In the genomic region with DNA sequence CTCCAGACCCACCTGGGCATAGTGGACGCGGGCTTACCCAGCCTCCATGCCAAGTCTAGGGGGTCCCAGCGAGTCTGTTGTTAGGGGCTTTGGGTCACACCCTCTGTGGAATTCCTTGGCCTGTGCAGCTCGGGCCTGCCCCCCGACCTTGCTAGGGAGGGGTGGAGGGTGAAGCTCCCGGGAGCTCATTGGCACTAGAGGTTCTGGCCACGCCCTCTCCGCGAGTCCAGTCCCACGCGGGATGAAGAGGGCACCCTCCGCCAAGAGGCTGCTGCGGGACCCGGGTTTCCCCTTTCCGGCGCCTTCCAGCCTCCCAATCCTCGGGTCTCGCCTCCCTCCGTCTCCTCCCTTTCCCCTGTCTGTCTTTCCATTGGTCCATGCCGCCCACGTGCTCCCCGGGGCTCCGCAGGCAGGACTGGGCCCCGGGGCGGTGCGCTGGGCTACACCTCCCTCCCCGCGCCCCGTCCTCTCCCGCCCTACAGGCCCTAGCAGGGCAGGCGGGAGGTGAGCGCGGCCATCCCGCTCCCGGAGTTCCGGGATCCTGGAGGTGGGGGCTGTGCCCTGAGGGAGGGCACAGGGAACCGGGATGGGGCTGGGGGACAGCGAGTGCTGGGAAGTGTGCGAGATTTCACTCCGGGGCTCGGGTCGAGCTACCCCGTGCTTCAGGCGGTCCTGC, we compare ENCODE assay signal across 8 cellular contexts. TPM values are rescaled to one million over a fixed set of nuclear protein-coding genes. Genes with fewer than 3 reads are reported as not detected.
DNase-seq lines count a peak whose midpoint lies in the region; ATAC-seq and TF ChIP-seq lines count a peak whose summit lies in the region.

No MANE protein-coding gene starts in this region.

- H3K4me1 ChIP-seq in ascending aorta (peaks cover 9 to 22% of the 10 kb centered on the region in 2 donors), right cardiac atrium (ENCODE audit: control insufficient read depth, insufficient read depth, low read length) (peaks cover 4% of the 10 kb centered on the region), vagina (peaks cover 56% of the 10 kb centered on the region)

- H3K9me3 Mint-ChIP-seq in T-helper 2 cell treated with Interferon-gamma antibody and Interleukin-4, amounts not matched to agents 5 μg/mL and 100 μg/mL, for 36 hours: no peaks in the 10 kb centered on the region

- TF ChIP-seq POLR2A in GM15510 (IDR thresholded peaks at IDR 0.05; ENCODE audit: borderline replicate concordance, extremely low read depth, insufficient read length) (peak; percentile 58), vagina (IDR thresholded peaks at IDR 0.05) (peak in 1 of 2 donors; percentile 62)

- H3K27me3 ChIP-seq in ascending aorta: no peaks in the 10 kb centered on the region
- H3K27me3 ChIP-seq in right cardiac atrium (ENCODE audit: control insufficient read depth, insufficient read depth): no peaks in the 10 kb centered on the region
- H3K27me3 ChIP-seq in vagina: no peaks in the 10 kb centered on the region

- intact Hi-C loops in ascending aorta (cut with DNase I): loop anchor here (1.0 to 5.0 kb wide), 4 partner anchors 16 to 286 kb away; partner anchors contain the start of genes ENTREP3, FDPS and MSTO1
- intact Hi-C loops in right cardiac atrium (cut with DNase I): loop anchor here (5.0 to 10.0 kb wide), 4 partner anchors 47 to 181 kb away; partner anchors contain the start of genes HCN3 (in 4 of the 4) and ENTREP3 (in 1 of the 4)
- intact Hi-C loops in vagina (cut with DNase I): loop anchor here (5.0 kb wide), 3 partner anchors 47 to 238 kb away; partner anchors contain the start of genes ASH1L and HCN3

- H3K36me3 Mint-ChIP-seq in T-helper 2 cell treated with Interferon-gamma antibody and Interleukin-4, amounts not matched to agents 5 μg/mL and 100 μg/mL, for 36 hours (ENCODE audit: low read depth): peaks cover 13% of the 10 kb centered on the region

- peak overlapping the region; percentile 74 to 89 for H3K4me3 ChIP-seq in ascending aorta
- peak overlapping the region; percentile 72 for H3K4me3 ChIP-seq in right cardiac atrium (ENCODE audit: low read length)
- H3K4me3 ChIP-seq in vagina: peak overlapping the region; percentile 71 to 94

- DNase-seq in NCI-H187 treated with DMSO at 0.1 percent for 48 hours (lab: John Stamatoyannopoulos, UW) (peak; percentile 94), ascending aorta (ENCODE audit: low spot score in 2 of 2) (peak; percentile 88 to 97), right cardiac atrium (peak; percentile 97 to 98 (median 98)), putamen (ENCODE audit: low spot score) (peak; percentile 94), vagina (ENCODE audit: extremely low spot score in 2 of 2) (peak in 1 of 2 donors; percentile 99)
- DNase-seq in T-helper 2 cell treated with Interferon-gamma antibody and Interleukin-4, amounts not matched to agents 5 μg/mL and 100 μg/mL, for 36 hours (ENCODE audit: low spot score): peak; percentile 95

- ATAC-seq in HG02938 (IDR thresholded peaks at IDR 0.05; ENCODE audit: unreplicated experiment) (peak; percentile 43), right cardiac atrium (peak; percentile 88 to 89)

- peak overlapping the region; percentile 87 for H3K27ac Mint-ChIP-seq in T-helper 2 cell treated with Interferon-gamma antibody and Interleukin-4, amounts not matched to agents 5 μg/mL and 100 μg/mL, for 36 hours

- H3K9me3 ChIP-seq in ascending aorta: no peaks in the 10 kb centered on the region
- H3K9me3 ChIP-seq in right cardiac atrium (ENCODE audit: control insufficient read depth, low read length): no peaks in the 10 kb centered on the region
- no peaks in the 10 kb centered on the region for H3K9me3 ChIP-seq in vagina

- H3K27ac ChIP-seq in ascending aorta: peak overlapping the region; percentile 96 to 97
- H3K27ac ChIP-seq in right cardiac atrium (ENCODE audit: low read length): peak overlapping the region; percentile 88
- peak overlapping the region; percentile 99 for H3K27ac ChIP-seq in vagina

- TF ChIP-seq CTCF in ascending aorta (IDR thresholded peaks at IDR 0.05) (no peak), vagina (IDR thresholded peaks at IDR 0.05) (no peak)

- H3K4me1 Mint-ChIP-seq in T-helper 2 cell treated with Interferon-gamma antibody and Interleukin-4, amounts not matched to agents 5 μg/mL and 100 μg/mL, for 36 hours (ENCODE audit: low read depth): peaks cover 31% of the 10 kb centered on the region

- peaks cover 19 to 22% of the 10 kb centered on the region in 2 donors for H3K36me3 ChIP-seq in ascending aorta
- peaks cover 0 to 14% of the 10 kb centered on the region in 2 donors for H3K36me3 ChIP-seq in vagina

- no peaks in the 10 kb centered on the region for H3K27me3 Mint-ChIP-seq in T-helper 2 cell treated with Interferon-gamma antibody and Interleukin-4, amounts not matched to agents 5 μg/mL and 100 μg/mL, for 36 hours (ENCODE audit: low read depth)

- under 1% methylated on average over 44 of the region's 44 CpGs for WGBS in right cardiac atrium

- peak overlapping the region; percentile 86 for H3K4me3 Mint-ChIP-seq in T-helper 2 cell treated with Interferon-gamma antibody and Interleukin-4, amounts not matched to agents 5 μg/mL and 100 μg/mL, for 36 hours

RNA-seq across cellular contexts. Expression of gene RUSC1, which starts 3.5 kb away (rescaled TPM):
- total RNA-seq in ascending aorta (18.4 TPM), right cardiac atrium (10 to 100 TPM; 20.8 to 29.7 (median 24.5) TPM), vagina (24.3 TPM)
- 23.2 TPM for polyA plus RNA-seq in right cardiac atrium

RNA-seq across cellular contexts. Expression of gene FDPS, which starts 15.5 kb away (rescaled TPM):
- total RNA-seq in ascending aorta: 51.7 TPM
- 100 to 1,000 TPM in 2 of 4 donors, 10 to 100 TPM in 2; 78.9 to 113 (median 99.1) TPM for total RNA-seq in right cardiac atrium
- polyA plus RNA-seq in right cardiac atrium: 103 TPM
- 71.0 TPM for total RNA-seq in vagina

RNA-seq across cellular contexts. Expression of gene PKLR, which starts 22.9 kb away (rescaled TPM):
- total RNA-seq in ascending aorta (not detected), right cardiac atrium (not detected), vagina (not detected)
- not detected for polyA plus RNA-seq in right cardiac atrium

RNA-seq across cellular contexts. Expression of gene HCN3, which starts 46.9 kb away (rescaled TPM):
- total RNA-seq in ascending aorta (2.6 TPM), right cardiac atrium (1 to 10 TPM in 2 of 4 donors, under 1 TPM in 2; 0.92 to 1.4 (median 1.1) TPM), vagina (4.2 TPM)
- 0.77 TPM for polyA plus RNA-seq in right cardiac atrium

RNA-seq across cellular contexts. Expression of gene CLK2, which starts 50.9 kb away (rescaled TPM):
- total RNA-seq in ascending aorta (32.1 TPM), right cardiac atrium (10 to 100 TPM; 19.4 to 26.2 (median 22.5) TPM), vagina (48.1 TPM)
- 21.8 TPM for polyA plus RNA-seq in right cardiac atrium
